18 cellular contexts compared by ENCODE assay signal in genomic region chr20:31689141-31689540, GRCh38. TPM values are rescaled to one million over a fixed set of nuclear protein-coding genes. Genes with fewer than 3 reads are reported as not detected.
A peak's percentile ranks its signal among the peaks of the same experiment; 100 is the strongest.
DNase-seq lines count a peak whose midpoint lies in the region; ATAC-seq and TF ChIP-seq lines count a peak whose summit lies in the region.
"Had no signal": no experiment of that assay in that cellular context is flagged by ENCODE, and none has a peak within 500 bp of the region (broad histone marks: within the 10 kb centered on the region; RNA-seq: fewer than 3 reads in every experiment).

No MANE protein-coding gene starts in this region.

- H3K27ac ChIP-seq in SU-DHL-6 (ENCODE audit: low read depth, low read length): peak overlapping the region; percentile 44; the same call in 1 of the 2 replicates
- H3K27ac ChIP-seq: thyroid gland, VCaP had no signal

- H3K4me3 ChIP-seq in SU-DHL-6 (ENCODE audit: insufficient read depth, low read length, poor library complexity, severe bottlenecking): no peak overlapping the region
- H3K4me3 ChIP-seq: left lung, right atrium auricular region, thyroid gland had no signal

- no peaks in the 10 kb centered on the region for H4K20me1 ChIP-seq in SU-DHL-6 (ENCODE audit: low read depth, low read length)

- no peak for ATAC-seq in activated T-cell treated with anti-CD3 and anti-CD28 coated beads, Interleukin-2, amount 50 U/mL, for 72 hours (replicated peaks in 1 of 2)
- ATAC-seq in activated T-cell treated with anti-CD3 and anti-CD28 coated beads, Interleukin-2, amount 50 U/mL, for 4 hours: no peak
- no peak for ATAC-seq in stimulated activated effector memory CD8-positive, alpha-beta T cell treated with anti-CD3 and anti-CD28 coated beads, Interleukin-12 subunit alpha, Interleukin-12 subunit beta, amount 100 ng/mL, for 72 hours
- ATAC-seq: left lung, SK-N-SH treated with all-trans-retinoic acid at 6 μM for 48 hours had no signal

- H3K9me3 Mint-ChIP-seq in activated T-cell treated with anti-CD3 and anti-CD28 coated beads, Interleukin-2, amount 50 U/mL, for 72 hours: no peaks in the 10 kb centered on the region
- no peaks in the 10 kb centered on the region for H3K9me3 Mint-ChIP-seq in activated T-cell treated with anti-CD3 and anti-CD28 coated beads, Interleukin-2, amount 50 U/mL, for 4 hours
- no peaks in the 10 kb centered on the region for H3K9me3 Mint-ChIP-seq in chondrocyte (ENCODE audit: low read depth)
- no peaks in the 10 kb centered on the region for H3K9me3 Mint-ChIP-seq in stimulated activated effector memory CD8-positive, alpha-beta T cell treated with anti-CD3 and anti-CD28 coated beads, Interleukin-12 subunit alpha, Interleukin-12 subunit beta, amount 100 ng/mL, for 72 hours
- H3K9me3 Mint-ChIP-seq: nephron progenitor cell had no signal

- H3K4me3 Mint-ChIP-seq in activated T-cell treated with anti-CD3 and anti-CD28 coated beads, Interleukin-2, amount 50 U/mL, for 72 hours: peak overlapping the region in 1 of 2 donors; percentile 22
- H3K4me3 Mint-ChIP-seq in activated T-cell treated with anti-CD3 and anti-CD28 coated beads, Interleukin-2, amount 50 U/mL, for 4 hours: no peak overlapping the region
- H3K4me3 Mint-ChIP-seq in chondrocyte (ENCODE audit: unreplicated experiment): no peak overlapping the region
- no peak overlapping the region for H3K4me3 Mint-ChIP-seq in stimulated activated effector memory CD8-positive, alpha-beta T cell treated with anti-CD3 and anti-CD28 coated beads, Interleukin-12 subunit alpha, Interleukin-12 subunit beta, amount 100 ng/mL, for 72 hours
- H3K4me3 Mint-ChIP-seq: nephron progenitor cell had no signal

- no peaks in the 10 kb centered on the region for H3K27me3 ChIP-seq in SU-DHL-6 (ENCODE audit: low read length)
- H3K27me3 ChIP-seq: left lung, right atrium auricular region, thyroid gland had no signal

- H3K4me1 Mint-ChIP-seq in activated T-cell treated with anti-CD3 and anti-CD28 coated beads, Interleukin-2, amount 50 U/mL, for 72 hours (ENCODE audit: low read depth): peaks cover 84% of the 10 kb centered on the region
- peaks cover 62% of the 10 kb centered on the region for H3K4me1 Mint-ChIP-seq in activated T-cell treated with anti-CD3 and anti-CD28 coated beads, Interleukin-2, amount 50 U/mL, for 4 hours (ENCODE audit: low read depth)
- H3K4me1 Mint-ChIP-seq in chondrocyte (ENCODE audit: low read depth): peaks cover 30% of the 10 kb centered on the region
- peaks cover 69% of the 10 kb centered on the region for H3K4me1 Mint-ChIP-seq in stimulated activated effector memory CD8-positive, alpha-beta T cell treated with anti-CD3 and anti-CD28 coated beads, Interleukin-12 subunit alpha, Interleukin-12 subunit beta, amount 100 ng/mL, for 72 hours

- H3K9me2 ChIP-seq in SU-DHL-6 (replicated peaks; ENCODE audit: insufficient read depth, low read length): no peaks in the 10 kb centered on the region

- H3K79me2 ChIP-seq in SU-DHL-6 (ENCODE audit: insufficient read depth, low read length): peaks cover 28% of the 10 kb centered on the region

- no peaks in the 10 kb centered on the region for H3K9me3 ChIP-seq in SU-DHL-6 (ENCODE audit: insufficient read depth, low read length)
- H3K9me3 ChIP-seq: left lung, right atrium auricular region, thyroid gland had no signal

- H3K4me2 ChIP-seq in SU-DHL-6 (ENCODE audit: low read depth, low read length, poor library complexity, severe bottlenecking): no peak overlapping the region

- H3K36me3 ChIP-seq in SU-DHL-6 (ENCODE audit: low read length): no peaks in the 10 kb centered on the region

- H3K9ac ChIP-seq in SU-DHL-6 (ENCODE audit: low read length): no peak overlapping the region

- peaks cover 17 to 35% of the 10 kb centered on the region in 2 donors for H3K36me3 Mint-ChIP-seq in activated T-cell treated with anti-CD3 and anti-CD28 coated beads, Interleukin-2, amount 50 U/mL, for 72 hours (ENCODE audit: insufficient read depth in 2 of 2)
- peaks cover 44% of the 10 kb centered on the region for H3K36me3 Mint-ChIP-seq in activated T-cell treated with anti-CD3 and anti-CD28 coated beads, Interleukin-2, amount 50 U/mL, for 4 hours (ENCODE audit: insufficient read depth)
- peaks cover 25% of the 10 kb centered on the region for H3K36me3 Mint-ChIP-seq in chondrocyte (ENCODE audit: low read depth)
- H3K36me3 Mint-ChIP-seq in stimulated activated effector memory CD8-positive, alpha-beta T cell treated with anti-CD3 and anti-CD28 coated beads, Interleukin-12 subunit alpha, Interleukin-12 subunit beta, amount 100 ng/mL, for 72 hours: peaks cover 100% of the 10 kb centered on the region

- no peaks in the 10 kb centered on the region for H3K27me3 Mint-ChIP-seq in activated T-cell treated with anti-CD3 and anti-CD28 coated beads, Interleukin-2, amount 50 U/mL, for 72 hours (ENCODE audit: low read depth)
- no peaks in the 10 kb centered on the region for H3K27me3 Mint-ChIP-seq in activated T-cell treated with anti-CD3 and anti-CD28 coated beads, Interleukin-2, amount 50 U/mL, for 4 hours (ENCODE audit: low read depth)
- H3K27me3 Mint-ChIP-seq in chondrocyte (ENCODE audit: low read depth): no peaks in the 10 kb centered on the region

- H3F3A ChIP-seq in SU-DHL-6 (ENCODE audit: insufficient read depth): peaks cover 43% of the 10 kb centered on the region

- no peak overlapping the region for H2AFZ ChIP-seq in SU-DHL-6 (ENCODE audit: low read depth, low read length, severe bottlenecking)

- no peak for TF ChIP-seq CTCF in SU-DHL-6 (IDR thresholded peaks at IDR 0.05; ENCODE audit: insufficient read depth, low read length, poor library complexity, severe bottlenecking)
- TF ChIP-seq CTCF in chondrocyte (IDR thresholded peaks at IDR 0.05): no peak

- H3K27ac Mint-ChIP-seq in activated T-cell treated with anti-CD3 and anti-CD28 coated beads, Interleukin-2, amount 50 U/mL, for 72 hours: peak overlapping the region; percentile 93
- H3K27ac Mint-ChIP-seq in chondrocyte (ENCODE audit: unreplicated experiment): peak overlapping the region; percentile 66
- H3K27ac Mint-ChIP-seq in stimulated activated effector memory CD8-positive, alpha-beta T cell treated with anti-CD3 and anti-CD28 coated beads, Interleukin-12 subunit alpha, Interleukin-12 subunit beta, amount 100 ng/mL, for 72 hours: peak overlapping the region; percentile 99
- H3K27ac Mint-ChIP-seq: nephron progenitor cell had no signal

- DNase-seq in activated T-cell treated with anti-CD3 and anti-CD28 coated beads, Interleukin-2, amount 50 U/mL, for 72 hours: no peak
- DNase-seq in activated T-cell treated with anti-CD3 and anti-CD28 coated beads, Interleukin-2, amount 50 U/mL, for 4 hours: no peak
- DNase-seq in chondrocyte (ENCODE audit: low spot score) (no peak), SHP77 (lab: John Stamatoyannopoulos, UW) (no peak), GM03348 (ENCODE audit: low spot score) (no peak), NCI-H146 treated with DMSO at 0.1 percent for 48 hours (lab: John Stamatoyannopoulos, UW; ENCODE audit: unreplicated experiment) (no peak)
- DNase-seq in stimulated activated effector memory CD8-positive, alpha-beta T cell treated with anti-CD3 and anti-CD28 coated beads, Interleukin-12 subunit alpha, Interleukin-12 subunit beta, amount 100 ng/mL, for 72 hours (ENCODE audit: low spot score in 2 of 2): no peak
- DNase-seq: effector CD4-positive, alpha-beta T cell; left lung; NCI-H187; NCI-H510A; nephron progenitor cell; stimulated activated CD4-positive, alpha-beta T cell treated with anti-CD3 and anti-CD28 coated beads, Interleukin-1b, Interleukin-23, amount 100 ng/mL, for 48 hours; thyroid gland had no signal

RNA-seq across cellular contexts. Expression of gene BCL2L1, which starts 33.5 kb away (rescaled TPM):
- 100 to 1,000 TPM; 120 to 152 TPM for total RNA-seq in activated T-cell treated with anti-CD3 and anti-CD28 coated beads, Interleukin-2, amount 50 U/mL, for 72 hours
- 100 to 1,000 TPM; 237 to 274 (median 248) TPM for total RNA-seq in activated T-cell treated with anti-CD3 and anti-CD28 coated beads, Interleukin-2, amount 50 U/mL, for 4 hours
- total RNA-seq in chondrocyte: 55.9 to 96.1 TPM (median 90.7 TPM) in 3 replicates

RNA-seq across cellular contexts. Expression of gene TPX2, which starts 49.9 kb away (rescaled TPM):
- total RNA-seq in activated T-cell treated with anti-CD3 and anti-CD28 coated beads, Interleukin-2, amount 50 U/mL, for 72 hours: 100 to 1,000 TPM; 114 to 132 TPM
- total RNA-seq in activated T-cell treated with anti-CD3 and anti-CD28 coated beads, Interleukin-2, amount 50 U/mL, for 4 hours: 1 to 10 TPM; 8.0 to 9.9 (median 9.3) TPM
- total RNA-seq in chondrocyte: 20.2 to 51.0 TPM (median 49.6 TPM) in 3 replicates

RNA-seq across cellular contexts. Expression of gene COX4I2, which starts 51.4 kb away (rescaled TPM):
- not detected for total RNA-seq in activated T-cell treated with anti-CD3 and anti-CD28 coated beads, Interleukin-2, amount 50 U/mL, for 72 hours
- not detected for total RNA-seq in activated T-cell treated with anti-CD3 and anti-CD28 coated beads, Interleukin-2, amount 50 U/mL, for 4 hours
- not detected in 3 replicates for total RNA-seq in chondrocyte
